Comparison of ENCODE assay signal across 25 cellular contexts in the genomic region with DNA sequence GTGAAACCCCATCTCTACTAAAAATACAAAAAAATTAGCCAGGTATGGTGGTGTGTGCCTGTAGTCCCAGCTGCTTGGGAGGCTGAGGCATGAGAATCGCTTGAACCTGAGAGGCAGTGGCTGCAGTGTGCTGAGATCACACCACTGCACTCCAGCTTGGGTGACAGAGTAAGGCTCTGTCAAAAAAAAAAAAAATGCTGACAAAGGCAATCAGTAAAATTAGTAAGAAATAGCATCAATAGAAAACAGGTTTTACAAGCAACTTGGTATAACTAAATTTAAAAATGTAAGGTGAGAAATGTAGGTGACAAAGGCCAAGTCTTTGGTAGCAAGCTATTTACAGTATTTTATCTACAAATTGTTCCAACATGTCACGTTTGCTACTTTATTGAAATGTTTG.
DNase-seq lines count a peak whose midpoint lies in the region; ATAC-seq, FAIRE-seq and TF ChIP-seq lines count a peak whose summit lies in the region.
"Had no signal": no experiment of that assay in that cellular context is flagged by ENCODE, and none has a peak within 500 bp of the region (broad histone marks: within the 10 kb centered on the region; RNA-seq: fewer than 3 reads in every experiment).

No MANE protein-coding gene starts in this region.

- no peak for TF ChIP-seq RAD21 in HepG2 (CRISPR knock-in tag; IDR thresholded peaks at IDR 0.05)

- H3K79me2 ChIP-seq in HepG2 (ENCODE audit: insufficient read depth, low read length) (no peaks in the 10 kb centered on the region), Karpas-422 (ENCODE audit: low read length) (no peaks in the 10 kb centered on the region)

- TF ChIP-seq POLR2A in HepG2 (IDR thresholded peaks at IDR 0.05; ENCODE audit: insufficient read depth in 1 of 2, low read depth in 2 of 2, low read length in 2 of 2) (no peak), right lobe of liver (IDR thresholded peaks at IDR 0.05) (no peak), thyroid gland (IDR thresholded peaks at IDR 0.05) (no peak)

- no peak for DNase-seq in HepG2 (ENCODE audit: low spot score)
- DNase-seq in right lobe of liver, result no peak
- DNase-seq in Karpas-422, result no peak
- DNase-seq in thyroid gland, result no peak
- DNase-seq in effector CD8-positive, alpha-beta T cell (lab: John Stamatoyannopoulos, UW), result no peak
- no peak for DNase-seq in dorsolateral prefrontal cortex
- DNase-seq: ACHN; BE2C; C1 segment of cervical spinal cord; CD4-positive, CD25-positive, alpha-beta regulatory T cell; CD8-positive, alpha-beta memory T cell; COR-L47; DMS 273 treated with DMSO at 0.1 percent for 48 hours; DMS153; DMS53; DMS79; DND-41; EL; GDM1 had no signal

- intact Hi-C loops in HepG2 (cut with micrococcal nuclease; ENCODE audit: unreplicated experiment), result no loop called here
- intact Hi-C loops in right lobe of liver (cut with DNase I), result no loop called here
- intact Hi-C loops in thyroid gland (cut with DNase I), result no loop called here
- intact Hi-C loops in dorsolateral prefrontal cortex (cut with DNase I), result no loop called here

- H3K27ac ChIP-seq in HepG2 (ENCODE audit: extremely low read length, insufficient read depth, low read length), result no peak overlapping the region
- no peak overlapping the region for H3K27ac ChIP-seq in right lobe of liver
- H3K27ac ChIP-seq in Karpas-422 (ENCODE audit: low read length), result peak overlapping the region; percentile 94
- H3K27ac ChIP-seq in thyroid gland, result peak overlapping the region in 2 of 3 donors; percentile 66 to 81
- no peak overlapping the region for H3K27ac ChIP-seq in dorsolateral prefrontal cortex
- H3K27ac ChIP-seq: 22Rv1, BLaER1 had no signal

- H3K27me3 ChIP-seq in HepG2 (ENCODE audit: control insufficient read depth in 1 of 2, insufficient read depth in 2 of 2, low read length in 2 of 2) (no peaks in the 10 kb centered on the region), right lobe of liver (no peaks in the 10 kb centered on the region), Karpas-422 (ENCODE audit: low read length) (no peaks in the 10 kb centered on the region), thyroid gland (no peaks in the 10 kb centered on the region), dorsolateral prefrontal cortex (no peaks in the 10 kb centered on the region)
- H3K27me3 ChIP-seq: BE2C, BLaER1 had no signal

- no peak overlapping the region for H2AFZ ChIP-seq in HepG2 (ENCODE audit: low read length)
- peak overlapping the region; percentile 82; the same call in 1 of the 2 replicates for H2AFZ ChIP-seq in Karpas-422 (ENCODE audit: low read length)

- CTCF ChIA-PET in HepG2 (lab: Yijun Ruan, JAX; ENCODE audit: low intra/inter-chr PET ratio, low total read pairs), result no interaction called here

- WGBS in HepG2 (ENCODE audit: low lambda C conversion rate), result 4% methylated on average over 2 of the region's 2 CpGs
- WGBS in right lobe of liver (ENCODE audit: insufficient coverage, low coverage, low lambda C conversion rate, missing lambda C conversion rate), result 31% methylated on average over 2 of the region's 2 CpGs
- 89 to 95% methylated on average over 2 of the region's 2 CpGs for WGBS in thyroid gland, 2 donors

- TF ChIP-seq CTCF in HepG2 (CRISPR knock-in tag; IDR thresholded peaks at IDR 0.05), result no peak
- no peak for TF ChIP-seq CTCF in right lobe of liver (IDR thresholded peaks at IDR 0.05)
- no peak for TF ChIP-seq CTCF in thyroid gland (IDR thresholded peaks at IDR 0.05)
- no peak for TF ChIP-seq CTCF in dorsolateral prefrontal cortex (IDR thresholded peaks at IDR 0.05 in 54 of 56, conservative IDR thresholded peaks at IDR 0.05 in 2 of 56; ENCODE audit: low read depth in 1 of 56, partially characterized antibody in 56 of 56)

- BruUV-seq in HepG2 (replicated peaks; lab: Mats Ljungman, UMichigan), result no TSS peak

- TF ChIP-seq EP300 in HepG2 (IDR thresholded peaks at IDR 0.05; ENCODE audit: low read depth in 2 of 2, low read length in 2 of 2), result no peak
- no peak for TF ChIP-seq EP300 in HepG2 (CRISPR knock-in tag; IDR thresholded peaks at IDR 0.05; ENCODE audit: borderline replicate concordance)

- H3K9me3 ChIP-seq in HepG2 (ENCODE audit: low read length) (no peaks in the 10 kb centered on the region), right lobe of liver (no peaks in the 10 kb centered on the region), Karpas-422 (ENCODE audit: low read length) (no peaks in the 10 kb centered on the region), thyroid gland (no peaks in the 10 kb centered on the region)
- H3K9me3 ChIP-seq: BE2C, BLaER1 had no signal

- in situ Hi-C loops in HepG2 (cut with HindIII; ENCODE audit: extremely low pct_ligation_motif_present, low pct_unique_long_range_greater_than_20kb), result no loop called here

- POLR2A ChIA-PET in HepG2 (lab: Yijun Ruan, JAX), result no interaction called here

- no peak overlapping the region for H3K4me2 ChIP-seq in HepG2 (ENCODE audit: low read depth, low read length)
- peak overlapping the region; percentile 69 for H3K4me2 ChIP-seq in Karpas-422 (ENCODE audit: low read depth, low read length, poor library complexity, severe bottlenecking)
- H3K4me2 ChIP-seq: BLaER1 had no signal

- H3K9ac ChIP-seq in HepG2 (ENCODE audit: insufficient read depth, low read depth, low read length), result no peak overlapping the region
- peak overlapping the region; percentile 44; the same call in 1 of the 2 replicates for H3K9ac ChIP-seq in Karpas-422 (ENCODE audit: low read length)
- H3K9ac ChIP-seq: BLaER1 had no signal

- H4K20me1 ChIP-seq in HepG2 (ENCODE audit: insufficient read depth, low read length) (no peaks in the 10 kb centered on the region), Karpas-422 (ENCODE audit: insufficient read depth, low read depth, low read length) (no peaks in the 10 kb centered on the region)
- H4K20me1 ChIP-seq: BLaER1 had no signal

- ATAC-seq in HepG2 (no peak), right lobe of liver (no peak)
- ATAC-seq: GM12878 had no signal

- H3K36me3 ChIP-seq in HepG2 (replicated peaks in 1 of 2; ENCODE audit: control insufficient read depth in 1 of 2, insufficient read depth in 2 of 2, low read length in 2 of 2) (no peaks in the 10 kb centered on the region), right lobe of liver (no peaks in the 10 kb centered on the region), Karpas-422 (ENCODE audit: insufficient read depth, low read length) (no peaks in the 10 kb centered on the region), thyroid gland (no peaks in the 10 kb centered on the region)
- H3K36me3 ChIP-seq: BE2C, BLaER1 had no signal

- no peak for FAIRE-seq in HepG2 (lab: Jason Lieb, UNC)
- FAIRE-seq: GM12878, GM12892, GM18507, GM19239 had no signal

- no peak overlapping the region for H3K4me3 ChIP-seq in HepG2 (replicated peaks in 1 of 3; ENCODE audit: insufficient read depth in 1 of 3, low read depth in 2 of 3, low read length in 3 of 3)
- no peak overlapping the region for H3K4me3 ChIP-seq in right lobe of liver
- no peak overlapping the region for H3K4me3 ChIP-seq in Karpas-422 (ENCODE audit: low read length)
- H3K4me3 ChIP-seq in thyroid gland (replicated peaks in 1 of 3), result no peak overlapping the region
- H3K4me3 ChIP-seq in dorsolateral prefrontal cortex, result no peak overlapping the region
- H3K4me3 ChIP-seq: BLaER1, GM12878 had no signal

- H3K9me2 ChIP-seq in Karpas-422 (replicated peaks; ENCODE audit: insufficient read depth, low read length), result no peaks in the 10 kb centered on the region

- H3K4me1 ChIP-seq in HepG2 (ENCODE audit: insufficient read depth, low read length) (no peaks in the 10 kb centered on the region), right lobe of liver (no peaks in the 10 kb centered on the region), Karpas-422 (ENCODE audit: low read length) (peaks cover 78% of the 10 kb centered on the region), thyroid gland (peaks cover 25 to 36% of the 10 kb centered on the region in 2 donors)
- H3K4me1 ChIP-seq: BE2C had no signal

TF ChIP-seq in HepG2, 621 proteins besides CTCF, POLR2A, EP300 and RAD21 (continues in another document):
- TF ChIP-seq ZNF737 (CRISPR knock-in tag; IDR thresholded peaks at IDR 0.05; ENCODE audit: borderline replicate concordance) (no peak), MAFK (conservative IDR thresholded peaks at IDR 0.05 in 1 of 2, IDR thresholded peaks at IDR 0.05 in 1 of 2; ENCODE audit: low read length in 2 of 2) (peak; percentile 58 to 81), KLF15 (CRISPR knock-in tag; IDR thresholded peaks at IDR 0.05; ENCODE audit: borderline replicate concordance) (no peak), MAFF (IDR thresholded peaks at IDR 0.05; ENCODE audit: low read depth, low read length) (peak; percentile 61), TEAD3 (CRISPR knock-in tag; optimal IDR thresholded peaks at IDR 0.05; ENCODE audit: borderline replicate concordance) (no peak)
- TF ChIP-seq, protein P1, sequence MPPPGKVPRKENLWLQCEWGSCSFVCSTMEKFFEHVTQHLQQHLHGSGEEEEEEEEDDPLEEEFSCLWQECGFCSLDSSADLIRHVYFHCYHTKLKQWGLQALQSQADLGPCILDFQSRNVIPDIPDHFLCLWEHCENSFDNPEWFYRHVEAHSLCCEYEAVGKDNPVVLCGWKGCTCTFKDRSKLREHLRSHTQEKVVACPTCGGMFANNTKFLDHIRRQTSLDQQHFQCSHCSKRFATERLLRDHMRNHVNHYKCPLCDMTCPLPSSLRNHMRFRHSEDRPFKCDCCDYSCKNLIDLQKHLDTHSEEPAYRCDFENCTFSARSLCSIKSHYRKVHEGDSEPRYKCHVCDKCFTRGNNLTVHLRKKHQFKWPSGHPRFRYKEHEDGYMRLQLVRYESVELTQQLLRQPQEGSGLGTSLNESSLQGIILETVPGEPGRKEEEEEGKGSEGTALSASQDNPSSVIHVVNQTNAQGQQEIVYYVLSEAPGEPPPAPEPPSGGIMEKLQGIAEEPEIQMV (CRISPR knock-in tag; IDR thresholded peaks at IDR 0.05; ENCODE audit: low read depth), result no peak
- TF ChIP-seq, protein P2, sequence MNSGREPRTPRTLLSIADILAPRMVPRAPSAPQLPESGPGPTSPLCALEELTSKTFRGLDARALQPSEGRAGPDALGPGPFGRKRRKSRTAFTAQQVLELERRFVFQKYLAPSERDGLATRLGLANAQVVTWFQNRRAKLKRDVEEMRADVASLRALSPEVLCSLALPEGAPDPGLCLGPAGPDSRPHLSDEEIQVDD (CRISPR knock-in tag; IDR thresholded peaks at IDR 0.05; ENCODE audit: borderline replicate concordance), result no peak

Comparison
In these comparisons a context has a peak if more than half of its experiments do, and no peak if none do; other contexts are left out.
1. H3K27ac ChIP-seq: peak in Karpas-422 (single experiment) and thyroid gland (2 of 3); none in HepG2 (single experiment), right lobe of liver (0 of 3) and dorsolateral prefrontal cortex (0 of 59).